In genomic region chr18:35582899-35583558, GRCh38 we compare ENCODE assay signal across 8 cellular contexts. TPM values are rescaled to one million over a fixed set of nuclear protein-coding genes. Genes with fewer than 3 reads are reported as not detected.
DNase-seq lines count a peak whose midpoint lies in the region; ATAC-seq, FAIRE-seq and TF ChIP-seq lines count a peak whose summit lies in the region.

No MANE protein-coding gene starts in this region.

- no peak for TF ChIP-seq POLR2A in sigmoid colon (IDR thresholded peaks at IDR 0.05)

- peaks cover 36% of the 10 kb centered on the region for H3K4me1 Mint-ChIP-seq in activated B cell treated with CpG ODN at 0.5 μM for 24 hours

- TF ChIP-seq EP300 in sigmoid colon (IDR thresholded peaks at IDR 0.05), result no peak

- H3K36me3 ChIP-seq in HUES64 (ENCODE audit: insufficient read depth, low read length) (0 out of 2 replicates have a peak, but pooled peaks cover 3% of the 10 kb centered on the region), kidney (ENCODE audit: control insufficient read depth in 1 of 2, insufficient read depth in 2 of 2, low read length in 2 of 2) (no peaks in the 10 kb centered on the region), aorta (ENCODE audit: control insufficient read depth in 1 of 2, insufficient read depth in 2 of 2, low read length in 1 of 2) (no peaks in the 10 kb centered on the region), sigmoid colon (no peaks in the 10 kb centered on the region)

- peaks cover 2% of the 10 kb centered on the region for H3K9me3 Mint-ChIP-seq in activated B cell treated with CpG ODN at 0.5 μM for 24 hours

- H3K27ac ChIP-seq in C4-2B (peak overlapping the region; percentile 92; the same call in 1 of the 2 replicates), HUES64 (ENCODE audit: low read depth, low read length) (no peak overlapping the region), kidney (ENCODE audit: low read depth in 2 of 2, low read length in 2 of 2) (no peak overlapping the region), aorta (ENCODE audit: low read depth in 1 of 2, low read length in 2 of 2) (no peak overlapping the region), sigmoid colon (peak overlapping the region in 2 of 4 donors; percentile 76 to 86)

- POLR2A ChIA-PET in activated B cell treated with CpG ODN at 0.5 μM for 24 hours (lab: Charles Lee), result interaction anchor here (0.6 to 5.9 kb wide), 15 partner anchors 11 to 546 kb away, joined by 3 to 84 read pairs (median 5); partner anchors contain the start of genes ELP2, INO80C, RMP24 and SLC39A6

- no peaks in the 10 kb centered on the region for H3K27me3 Mint-ChIP-seq in activated B cell treated with CpG ODN at 0.5 μM for 24 hours

- no peak for FAIRE-seq in kidney (lab: Jason Lieb, UNC)

- TF ChIP-seq CTCF in C4-2B (conservative IDR thresholded peaks at IDR 0.05) (no peak), activated B cell treated with CpG ODN at 0.5 μM for 24 hours (IDR thresholded peaks at IDR 0.05) (no peak), kidney (IDR thresholded peaks at IDR 0.05; ENCODE audit: borderline replicate concordance, extremely low read depth, insufficient read depth) (no peak), sigmoid colon (IDR thresholded peaks at IDR 0.05) (no peak)

- ATAC-seq in activated B cell treated with CpG ODN at 0.5 μM for 24 hours (ENCODE audit: low read depth), result no peak
- no peak for ATAC-seq in aorta (ENCODE audit: low FRiP score)

- H3K9ac ChIP-seq in HUES64 (ENCODE audit: low read depth, low read length), result no peak overlapping the region
- no peak overlapping the region for H3K9ac ChIP-seq in kidney (ENCODE audit: low read length in 2 of 2)

- peak overlapping the region; percentile 72 for H3K27ac Mint-ChIP-seq in activated B cell treated with CpG ODN at 0.5 μM for 24 hours

- H3K4me1 ChIP-seq in HUES64 (ENCODE audit: insufficient read depth, low read length), result peaks cover 20% of the 10 kb centered on the region
- peaks cover 6 to 11% of the 10 kb centered on the region in 2 donors for H3K4me1 ChIP-seq in kidney (ENCODE audit: control insufficient read depth in 1 of 2, insufficient read depth in 1 of 2, low read depth in 1 of 2, low read length in 2 of 2)
- H3K4me1 ChIP-seq in aorta (ENCODE audit: control insufficient read depth in 1 of 2, insufficient read depth in 2 of 2, low read length in 2 of 2), result no peaks in the 10 kb centered on the region
- H3K4me1 ChIP-seq in sigmoid colon, result peaks cover 0 to 31% (median 17%) of the 10 kb centered on the region in 4 donors

- peaks cover 13% of the 10 kb centered on the region for H3K36me3 Mint-ChIP-seq in activated B cell treated with CpG ODN at 0.5 μM for 24 hours (ENCODE audit: low read depth)

- H3K27me3 ChIP-seq in HUES64 (ENCODE audit: insufficient read depth, low read length) (peaks cover 20% of the 10 kb centered on the region), aorta (ENCODE audit: control insufficient read depth in 1 of 2, insufficient read depth in 2 of 2, low read length in 1 of 2) (no peaks in the 10 kb centered on the region), sigmoid colon (no peaks in the 10 kb centered on the region)

- 65% methylated on average over 6 of the region's 6 CpGs for WGBS in HUES64
- 84 to 85% methylated on average over 6 of the region's 6 CpGs for WGBS in aorta, 2 donors
- WGBS in sigmoid colon, 2 donors, result 37 to 64% methylated on average over 6 of the region's 6 CpGs

- H3K4me3 ChIP-seq in HUES64 (ENCODE audit: low read length), result peak overlapping the region; percentile 93
- H3K4me3 ChIP-seq in kidney (ENCODE audit: low read length in 2 of 2), result peak overlapping the region; percentile 67 to 73
- no peak overlapping the region for H3K4me3 ChIP-seq in aorta (ENCODE audit: low read length in 2 of 2)
- peak overlapping the region in 2 of 4 donors; percentile 77 to 88 for H3K4me3 ChIP-seq in sigmoid colon

- CTCF ChIA-PET in activated B cell treated with CpG ODN at 0.5 μM for 24 hours (lab: Charles Lee), result interaction anchor here (1.8 to 2.2 kb wide), 2 partner anchors 8 to 176 kb away, joined by 8 read pairs; no protein-coding TSS in a partner anchor

- intact Hi-C loops in activated B cell treated with CpG ODN at 0.5 μM for 24 hours (cut with micrococcal nuclease), result loop anchor here (1.0 to 5.0 kb wide), 4 partner anchors 9 to 541 kb away; partner anchors contain the start of genes MAPRE2 and ZNF397
- intact Hi-C loops in kidney (cut with DNase I), result no loop called here
- intact Hi-C loops in aorta (cut with DNase I), result loop anchor here in 1 of 2 donors (5.0 kb wide), 1 partner anchor 176 kb away; no protein-coding TSS in a partner anchor
- intact Hi-C loops in sigmoid colon (cut with DNase I), result loop anchor here (5.0 to 10.0 kb wide), 4 partner anchors 72 to 389 kb away; partner anchors contain the start of gene RMP24

- H3K4me3 Mint-ChIP-seq in activated B cell treated with CpG ODN at 0.5 μM for 24 hours, result peak overlapping the region; percentile 84

- H3K9me3 ChIP-seq in HUES64 (ENCODE audit: insufficient read depth, low read depth, low read length), result peaks cover 16% of the 10 kb centered on the region
- peaks cover 0 to 4% of the 10 kb centered on the region in 2 donors for H3K9me3 ChIP-seq in kidney (ENCODE audit: control insufficient read depth in 1 of 2, low read length in 2 of 2)
- H3K9me3 ChIP-seq in aorta (ENCODE audit: control insufficient read depth, low read length), result no peaks in the 10 kb centered on the region
- peaks cover 0 to 3% (median 1%) of the 10 kb centered on the region in 4 donors for H3K9me3 ChIP-seq in sigmoid colon

- no peak for DNase-seq in activated B cell treated with CpG ODN at 0.5 μM for 24 hours
- DNase-seq in kidney, result no peak
- DNase-seq in stimulated activated CD4-positive, alpha-beta T cell treated with anti-CD3 and anti-CD28 coated beads, Interleukin-4, amount 100 ng/mL, for 24 hours, result no peak
- no peak for DNase-seq in aorta
- no peak for DNase-seq in sigmoid colon
- no peak for DNase-seq in AG08395 (ENCODE audit: low spot score)

RNA-seq across cellular contexts. Expression of gene GALNT1, which starts 1.5 kb away (rescaled TPM):
- polyA plus RNA-seq in HUES64 (2013, experiment 1 of 2), result 56.1 TPM
- 59.6 TPM for polyA plus RNA-seq in HUES64 (2013, experiment 2 of 2)
- 67.5 and 70.6 TPM in 2 replicates for total RNA-seq in activated B cell treated with CpG ODN at 0.5 μM for 24 hours
- 59.3 TPM for total RNA-seq in kidney
- polyA plus RNA-seq in kidney (ENCODE audit: insufficient read depth, low read depth, low replicate concordance), result 11.8 TPM
- 10 to 100 TPM; 53.3 to 65.3 TPM for total RNA-seq in aorta
- polyA plus RNA-seq in aorta, result 10 to 100 TPM; 18.1 to 21.4 TPM
- total RNA-seq in sigmoid colon, result 10 to 100 TPM; 25.8 to 33.9 (median 30.0) TPM
- 10 to 100 TPM; 21.5 to 33.2 (median 22.2) TPM for polyA plus RNA-seq in sigmoid colon

Comparison
In these comparisons a context has a peak if more than half of its experiments do, and no peak if none do; other contexts are left out.
1. H3K4me3 ChIP-seq: peak in HUES64 (single experiment) and kidney (2 of 2); none in aorta (0 of 2).